ENCODE assay signal across 11 cellular contexts in the genomic region with DNA sequence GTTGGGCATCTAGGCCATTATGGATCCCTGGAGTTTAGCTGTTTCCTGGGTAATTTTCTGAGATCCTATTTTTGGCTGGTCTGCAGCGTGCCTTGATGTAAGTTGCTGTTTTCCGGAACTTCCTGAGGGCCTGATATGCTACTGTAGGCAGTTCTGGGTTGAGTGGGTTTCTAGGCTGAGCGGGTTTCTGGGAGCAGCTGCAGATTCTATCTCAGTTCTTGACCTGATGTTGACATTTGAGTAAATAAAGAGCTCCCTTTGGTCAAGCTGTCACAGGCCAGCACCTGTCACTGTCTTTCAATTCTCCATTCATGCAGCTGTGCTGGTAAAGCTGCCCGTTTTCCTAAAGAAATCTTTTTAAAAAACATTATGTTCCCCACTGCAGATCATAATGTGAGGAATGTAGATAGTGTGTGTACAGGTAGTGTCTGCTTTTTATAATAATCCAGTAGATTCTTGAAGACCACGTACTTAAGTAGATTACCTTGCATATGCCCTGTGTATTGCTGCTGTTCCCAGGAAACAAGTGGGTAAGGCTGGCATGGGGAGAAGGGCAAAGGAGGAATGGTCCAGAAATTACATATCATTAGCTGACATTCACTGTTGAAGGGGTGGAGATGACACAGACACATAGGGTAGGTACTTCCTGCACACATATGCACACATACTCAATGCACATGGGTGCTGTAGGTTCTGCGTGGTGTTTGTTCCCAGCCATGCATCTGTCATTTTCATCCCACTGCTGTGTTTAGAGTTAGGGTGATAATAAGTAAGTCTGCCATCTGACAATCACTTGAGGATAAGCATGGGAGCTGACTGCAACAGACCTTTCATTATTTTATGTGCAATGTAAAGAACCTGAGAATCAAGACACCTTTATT. TPM values are rescaled to one million over a fixed set of nuclear protein-coding genes. Genes with fewer than 3 reads are reported as not detected.
DNase-seq lines count a peak whose midpoint lies in the region; ATAC-seq and TF ChIP-seq lines count a peak whose summit lies in the region.
"Had no signal": no experiment of that assay in that cellular context is flagged by ENCODE, and none has a peak within 500 bp of the region (broad histone marks: within the 10 kb centered on the region; RNA-seq: fewer than 3 reads in every experiment).

No MANE protein-coding gene starts in this region.

- POLR2A ChIA-PET in HEK293 (lab: Yijun Ruan, JAX) = no interaction called here

- ATAC-seq in T-helper 17 cell = peak; percentile 54
- no peak for ATAC-seq in GM18520 (IDR thresholded peaks at IDR 0.05; ENCODE audit: unreplicated experiment)
- ATAC-seq: A549 had no signal

- no peaks in the 10 kb centered on the region for H3K4me1 ChIP-seq in HEK293 (ENCODE audit: control insufficient read depth, insufficient read depth, low read length)
- H3K4me1 ChIP-seq: A549, neural progenitor cell had no signal

- no peak overlapping the region for H3K27ac ChIP-seq in HEK293 (ENCODE audit: extremely low read depth, low read depth, low read length)
- H3K27ac ChIP-seq: A549, neural progenitor cell had no signal

- no peak for TF ChIP-seq CTCF in HEK293 (tag by site-specific recombination; IDR thresholded peaks at IDR 0.05)
- no peak for TF ChIP-seq CTCF in nephron progenitor cell (IDR thresholded peaks at IDR 0.05)

- H3K9me3 ChIP-seq in HEK293 (ENCODE audit: control insufficient read depth, insufficient read depth, low read depth, low read length) = no peaks in the 10 kb centered on the region
- no peaks in the 10 kb centered on the region for H3K9me3 ChIP-seq in T-helper 17 cell (ENCODE audit: control insufficient read depth, low read length, poor library complexity, severe bottlenecking)
- H3K9me3 ChIP-seq: A549 had no signal

- peaks cover 77% of the 10 kb centered on the region for H3K4me1 Mint-ChIP-seq in T-helper 2 cell treated with Interferon-gamma antibody and Interleukin-4, amounts not matched to agents 5 μg/mL and 100 μg/mL, for 36 hours (ENCODE audit: low read depth)
- H3K4me1 Mint-ChIP-seq in T-helper 17 cell (peaks cover 78% of the 10 kb centered on the region), nephron progenitor cell (peaks cover 17% of the 10 kb centered on the region)
- H3K4me1 Mint-ChIP-seq: neural progenitor cell had no signal

- peak overlapping the region; percentile 85 for H3K27ac Mint-ChIP-seq in T-helper 2 cell treated with Interferon-gamma antibody and Interleukin-4, amounts not matched to agents 5 μg/mL and 100 μg/mL, for 36 hours
- H3K27ac Mint-ChIP-seq in T-helper 17 cell (peak overlapping the region; percentile 90), nephron progenitor cell (peak overlapping the region; percentile 90)
- H3K27ac Mint-ChIP-seq: neural progenitor cell had no signal

- no peak for DNase-seq in T-helper 2 cell treated with Interferon-gamma antibody and Interleukin-4, amounts not matched to agents 5 μg/mL and 100 μg/mL, for 36 hours (ENCODE audit: low spot score)
- DNase-seq in T-helper 2 cell (no peak), T-helper 17 cell (no peak), nephron progenitor cell (no peak), amygdala (lab: John Stamatoyannopoulos, UW) (no peak), Kasumi-1 (lab: John Stamatoyannopoulos, UW) (no peak)
- DNase-seq: KBM-7 had no signal

- H3K9me3 Mint-ChIP-seq in T-helper 2 cell treated with Interferon-gamma antibody and Interleukin-4, amounts not matched to agents 5 μg/mL and 100 μg/mL, for 36 hours = no peaks in the 10 kb centered on the region
- H3K9me3 Mint-ChIP-seq in nephron progenitor cell = no peaks in the 10 kb centered on the region
- H3K9me3 Mint-ChIP-seq: neural progenitor cell had no signal

- peak overlapping the region; percentile 66 for H3K4me3 Mint-ChIP-seq in T-helper 2 cell treated with Interferon-gamma antibody and Interleukin-4, amounts not matched to agents 5 μg/mL and 100 μg/mL, for 36 hours
- H3K4me3 Mint-ChIP-seq in T-helper 17 cell (peak overlapping the region; percentile 50), nephron progenitor cell (no peak overlapping the region)
- H3K4me3 Mint-ChIP-seq: neural progenitor cell had no signal

- CTCF ChIA-PET in HEK293 (lab: Yijun Ruan, JAX) = no interaction called here

- no peaks in the 10 kb centered on the region for H3K27me3 Mint-ChIP-seq in T-helper 2 cell treated with Interferon-gamma antibody and Interleukin-4, amounts not matched to agents 5 μg/mL and 100 μg/mL, for 36 hours (ENCODE audit: low read depth)
- H3K27me3 Mint-ChIP-seq in T-helper 17 cell (no peaks in the 10 kb centered on the region), nephron progenitor cell (ENCODE audit: low read depth, poor library complexity) (no peaks in the 10 kb centered on the region)

- no peaks in the 10 kb centered on the region for H3K36me3 ChIP-seq in HEK293 (ENCODE audit: control insufficient read depth in 2 of 2, insufficient read depth in 1 of 2, low read length in 2 of 2)
- H3K36me3 ChIP-seq: neural progenitor cell had no signal

- no peak overlapping the region for H3K4me3 ChIP-seq in HEK293 (ENCODE audit: low read depth, low read length)
- H3K4me3 ChIP-seq: A549, neural progenitor cell had no signal

- H3K36me3 Mint-ChIP-seq in T-helper 2 cell treated with Interferon-gamma antibody and Interleukin-4, amounts not matched to agents 5 μg/mL and 100 μg/mL, for 36 hours (ENCODE audit: low read depth) = peaks cover 85% of the 10 kb centered on the region
- H3K36me3 Mint-ChIP-seq in T-helper 17 cell (ENCODE audit: low read depth) (peaks cover 32% of the 10 kb centered on the region), nephron progenitor cell (ENCODE audit: low read depth) (no peaks in the 10 kb centered on the region)
- H3K36me3 Mint-ChIP-seq: neural progenitor cell had no signal

TF ChIP-seq in HEK293, 187 proteins besides CTCF, POLR2A, EP300 and RAD21:
- TF ChIP-seq ZNF433 (tag by site-specific recombination; IDR thresholded peaks at IDR 0.05; ENCODE audit: low read depth) = no peak
- 0 out of 2 replicates have a peak, but pooled peaks have one; percentile 26 for TF ChIP-seq SCRT2 (tag by site-specific recombination; IDR thresholded peaks at IDR 0.05)

RNA-seq across cellular contexts. Expression of a gene that starts 25.9 kb away (rescaled TPM):
- 100 to 1,000 TPM; 174 to 177 TPM for total RNA-seq in T-helper 17 cell
